ENCODE assay signal across 1 cellular context in genomic region chrX:13688384-13688771, GRCh38.
TF ChIP-seq lines count a peak whose summit lies in the region.

No MANE protein-coding gene starts in this region.

TF ChIP-seq in GM12878, 131 proteins besides CTCF, POLR2A, EP300 and RAD21:
- TF ChIP-seq RELA (IDR thresholded peaks at IDR 0.05; ENCODE audit: borderline replicate concordance, partially characterized antibody), result no peak
- TF ChIP-seq POLR2AphosphoS5 (IDR thresholded peaks at IDR 0.05; ENCODE audit: low read length), result peak; percentile 3; the same call in 1 of the 2 replicates
